Comparison of ENCODE assay signal across 1 cellular context in genomic region chr12:15700595-15700994, GRCh38.
TF ChIP-seq lines count a peak whose summit lies in the region.

No MANE protein-coding gene starts in this region.

TF ChIP-seq in WTC11, 78 proteins besides CTCF, POLR2A, EP300 and RAD21 (continued from another document):
- TF ChIP-seq, protein P1, sequence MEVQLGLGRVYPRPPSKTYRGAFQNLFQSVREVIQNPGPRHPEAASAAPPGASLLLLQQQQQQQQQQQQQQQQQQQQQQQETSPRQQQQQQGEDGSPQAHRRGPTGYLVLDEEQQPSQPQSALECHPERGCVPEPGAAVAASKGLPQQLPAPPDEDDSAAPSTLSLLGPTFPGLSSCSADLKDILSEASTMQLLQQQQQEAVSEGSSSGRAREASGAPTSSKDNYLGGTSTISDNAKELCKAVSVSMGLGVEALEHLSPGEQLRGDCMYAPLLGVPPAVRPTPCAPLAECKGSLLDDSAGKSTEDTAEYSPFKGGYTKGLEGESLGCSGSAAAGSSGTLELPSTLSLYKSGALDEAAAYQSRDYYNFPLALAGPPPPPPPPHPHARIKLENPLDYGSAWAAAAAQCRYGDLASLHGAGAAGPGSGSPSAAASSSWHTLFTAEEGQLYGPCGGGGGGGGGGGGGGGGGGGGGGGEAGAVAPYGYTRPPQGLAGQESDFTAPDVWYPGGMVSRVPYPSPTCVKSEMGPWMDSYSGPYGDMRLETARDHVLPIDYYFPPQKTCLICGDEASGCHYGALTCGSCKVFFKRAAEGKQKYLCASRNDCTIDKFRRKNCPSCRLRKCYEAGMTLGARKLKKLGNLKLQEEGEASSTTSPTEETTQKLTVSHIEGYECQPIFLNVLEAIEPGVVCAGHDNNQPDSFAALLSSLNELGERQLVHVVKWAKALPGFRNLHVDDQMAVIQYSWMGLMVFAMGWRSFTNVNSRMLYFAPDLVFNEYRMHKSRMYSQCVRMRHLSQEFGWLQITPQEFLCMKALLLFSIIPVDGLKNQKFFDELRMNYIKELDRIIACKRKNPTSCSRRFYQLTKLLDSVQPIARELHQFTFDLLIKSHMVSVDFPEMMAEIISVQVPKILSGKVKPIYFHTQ (CRISPR knock-in tag; IDR thresholded peaks at IDR 0.05): no peak
- no peak for TF ChIP-seq ZBTB21 (CRISPR knock-in tag; IDR thresholded peaks at IDR 0.05; ENCODE audit: borderline replicate concordance)
- TF ChIP-seq, protein P2, sequence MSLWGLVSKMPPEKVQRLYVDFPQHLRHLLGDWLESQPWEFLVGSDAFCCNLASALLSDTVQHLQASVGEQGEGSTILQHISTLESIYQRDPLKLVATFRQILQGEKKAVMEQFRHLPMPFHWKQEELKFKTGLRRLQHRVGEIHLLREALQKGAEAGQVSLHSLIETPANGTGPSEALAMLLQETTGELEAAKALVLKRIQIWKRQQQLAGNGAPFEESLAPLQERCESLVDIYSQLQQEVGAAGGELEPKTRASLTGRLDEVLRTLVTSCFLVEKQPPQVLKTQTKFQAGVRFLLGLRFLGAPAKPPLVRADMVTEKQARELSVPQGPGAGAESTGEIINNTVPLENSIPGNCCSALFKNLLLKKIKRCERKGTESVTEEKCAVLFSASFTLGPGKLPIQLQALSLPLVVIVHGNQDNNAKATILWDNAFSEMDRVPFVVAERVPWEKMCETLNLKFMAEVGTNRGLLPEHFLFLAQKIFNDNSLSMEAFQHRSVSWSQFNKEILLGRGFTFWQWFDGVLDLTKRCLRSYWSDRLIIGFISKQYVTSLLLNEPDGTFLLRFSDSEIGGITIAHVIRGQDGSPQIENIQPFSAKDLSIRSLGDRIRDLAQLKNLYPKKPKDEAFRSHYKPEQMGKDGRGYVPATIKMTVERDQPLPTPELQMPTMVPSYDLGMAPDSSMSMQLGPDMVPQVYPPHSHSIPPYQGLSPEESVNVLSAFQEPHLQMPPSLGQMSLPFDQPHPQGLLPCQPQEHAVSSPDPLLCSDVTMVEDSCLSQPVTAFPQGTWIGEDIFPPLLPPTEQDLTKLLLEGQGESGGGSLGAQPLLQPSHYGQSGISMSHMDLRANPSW (CRISPR knock-in tag; conservative IDR thresholded peaks at IDR 0.05; ENCODE audit: low read depth): no peak
